ENCODE assay signal across 13 cellular contexts in genomic region chr3:153897842-153898241, GRCh38.
DNase-seq lines count a peak whose midpoint lies in the region; ATAC-seq and FAIRE-seq lines count a peak whose summit lies in the region.
"Had no signal": no experiment of that assay in that cellular context is flagged by ENCODE, and none has a peak within 500 bp of the region (broad histone marks: within the 10 kb centered on the region; RNA-seq: fewer than 3 reads in every experiment).

No MANE protein-coding gene starts in this region.

- DNase-seq in RCC 7860 (ENCODE audit: low spot score) (no peak), middle frontal gyrus (ENCODE audit: extremely low spot score, low spot score) (no peak), OCI-M2 (lab: John Stamatoyannopoulos, UW; ENCODE audit: unreplicated experiment) (no peak)
- no peak for DNase-seq in stimulated activated CD4-positive, alpha-beta T cell treated with anti-CD3 and anti-CD28 coated beads, Interleukin-1b, Interleukin-23, amount 100 ng/mL, for 48 hours
- DNase-seq: amygdala; midbrain; NCI-H1417; posterior cingulate gyrus; stimulated activated CD4-positive, alpha-beta T cell treated with anti-CD3 and anti-CD28 coated beads, Interleukin-4, amount 100 ng/mL, for 4 hours had no signal

- peak; percentile 78 for ATAC-seq in GM19023 (IDR thresholded peaks at IDR 0.05; ENCODE audit: unreplicated experiment)
- peak; percentile 66 for ATAC-seq in GM21576 (IDR thresholded peaks at IDR 0.05; ENCODE audit: unreplicated experiment)
- ATAC-seq in HG03045 (IDR thresholded peaks at IDR 0.05; ENCODE audit: unreplicated experiment), result peak; percentile 79
- peak; percentile 73 for ATAC-seq in HG03575 (IDR thresholded peaks at IDR 0.05; ENCODE audit: extremely low read depth, insufficient number of reproducible peaks, low FRiP score, unreplicated experiment)

- FAIRE-seq in RCC 7860 (lab: Jason Lieb, UNC), result no peak
